ENCODE assay signal across 17 cellular contexts in the genomic region with DNA sequence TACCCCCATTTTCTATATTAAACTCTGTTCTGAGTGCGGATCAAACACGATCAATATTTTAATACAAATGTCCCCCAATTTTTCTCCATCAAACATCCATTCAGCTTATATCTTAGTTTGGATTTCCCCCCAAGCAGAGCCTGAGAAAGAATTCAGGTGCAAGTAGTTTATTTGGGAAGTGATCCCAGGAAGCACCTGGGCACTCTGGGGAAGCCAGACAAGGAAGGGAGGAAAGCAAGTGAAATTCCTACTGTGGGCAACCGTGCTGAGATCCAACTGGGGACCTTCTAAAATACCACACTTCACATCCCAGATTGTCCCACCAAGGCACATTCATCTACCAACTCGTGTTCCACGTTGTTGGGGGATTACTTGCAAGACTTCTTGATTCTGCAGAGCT.
DNase-seq lines count a peak whose midpoint lies in the region; ATAC-seq and TF ChIP-seq lines count a peak whose summit lies in the region.
"Had no signal": no experiment of that assay in that cellular context is flagged by ENCODE, and none has a peak within 500 bp of the region (broad histone marks: within the 10 kb centered on the region; RNA-seq: fewer than 3 reads in every experiment).

No MANE protein-coding gene starts in this region.

- DNase-seq in activated naive CD4-positive, alpha-beta T cell treated with anti-CD3 and anti-CD28 coated beads for 36 hours: no peak
- DNase-seq in activated naive CD4-positive, alpha-beta T cell (lab: John Stamatoyannopoulos, UW): no peak
- peak; percentile 72 for DNase-seq in esophagus muscularis mucosa (ENCODE audit: extremely low spot score)
- DNase-seq: AML-193; Caco-2; Calu3; CD4-positive, alpha-beta T cell; CD8-positive, alpha-beta T cell; DMS79 treated with DMSO at 0.1 percent for 48 hours; GF-D8 had no signal

- H3K27ac Mint-ChIP-seq in activated naive CD4-positive, alpha-beta T cell treated with anti-CD3 and anti-CD28 coated beads for 36 hours: peak overlapping the region; percentile 8
- H3K27ac Mint-ChIP-seq: B cell; CD4-positive, alpha-beta T cell; CD8-positive, alpha-beta T cell had no signal

- no peaks in the 10 kb centered on the region for H3K36me3 ChIP-seq in esophagus muscularis mucosa
- H3K36me3 ChIP-seq: BLaER1 treated with 17β-estradiol and CSF1 and Interleukin-3, amounts not matched to agents 10 nM and 100 nM had no signal

- ATAC-seq in HG02852 (IDR thresholded peaks at IDR 0.05; ENCODE audit: unreplicated experiment) (no peak), GM19463 (IDR thresholded peaks at IDR 0.05; ENCODE audit: unreplicated experiment) (no peak)
- ATAC-seq: A549; CD8-positive, alpha-beta T cell had no signal

- H3K4me3 ChIP-seq in esophagus muscularis mucosa: no peak overlapping the region
- H3K4me3 ChIP-seq: A549; BLaER1 treated with 17β-estradiol and CSF1 and Interleukin-3, amounts not matched to agents 10 nM and 100 nM had no signal

- peaks cover 0 to 10% (median 8%) of the 10 kb centered on the region in 4 donors for H3K4me1 ChIP-seq in esophagus muscularis mucosa
- H3K4me1 ChIP-seq: A549; BLaER1 treated with 17β-estradiol and CSF1 and Interleukin-3, amounts not matched to agents 10 nM and 100 nM had no signal

- H3K4me3 Mint-ChIP-seq in activated naive CD4-positive, alpha-beta T cell treated with anti-CD3 and anti-CD28 coated beads for 36 hours: no peak overlapping the region
- H3K4me3 Mint-ChIP-seq: B cell; CD4-positive, alpha-beta T cell; CD8-positive, alpha-beta T cell had no signal

- H3K4me1 Mint-ChIP-seq in activated naive CD4-positive, alpha-beta T cell treated with anti-CD3 and anti-CD28 coated beads for 36 hours (ENCODE audit: low read depth): no peaks in the 10 kb centered on the region
- H3K4me1 Mint-ChIP-seq: B cell had no signal

- no peak overlapping the region for H3K27ac ChIP-seq in esophagus muscularis mucosa (replicated peaks in 1 of 4)
- H3K27ac ChIP-seq: 22Rv1; A549; BLaER1 treated with 17β-estradiol and CSF1 and Interleukin-3, amounts not matched to agents 10 nM and 100 nM; C4-2B had no signal

- WGBS in esophagus muscularis mucosa: 90% methylated on average over 5 of the region's 5 CpGs

- H3K27me3 Mint-ChIP-seq in activated naive CD4-positive, alpha-beta T cell treated with anti-CD3 and anti-CD28 coated beads for 36 hours (ENCODE audit: low read depth): peaks cover 2% of the 10 kb centered on the region
- H3K27me3 Mint-ChIP-seq: B cell; CD4-positive, alpha-beta T cell had no signal

- intact Hi-C loops in activated naive CD4-positive, alpha-beta T cell treated with anti-CD3 and anti-CD28 coated beads for 36 hours (cut with micrococcal nuclease): no loop called here
- intact Hi-C loops in esophagus muscularis mucosa (cut with DNase I): no loop called here

- no peaks in the 10 kb centered on the region for H3K9me3 Mint-ChIP-seq in activated naive CD4-positive, alpha-beta T cell treated with anti-CD3 and anti-CD28 coated beads for 36 hours
- H3K9me3 Mint-ChIP-seq: CD8-positive, alpha-beta T cell had no signal

- TF ChIP-seq POLR2A in esophagus muscularis mucosa (IDR thresholded peaks at IDR 0.05; ENCODE audit: low read depth): no peak

- H3K9me3 ChIP-seq in esophagus muscularis mucosa: no peaks in the 10 kb centered on the region
- H3K9me3 ChIP-seq: A549; BLaER1 treated with 17β-estradiol and CSF1 and Interleukin-3, amounts not matched to agents 10 nM and 100 nM had no signal

- H3K36me3 Mint-ChIP-seq in activated naive CD4-positive, alpha-beta T cell treated with anti-CD3 and anti-CD28 coated beads for 36 hours (ENCODE audit: low read depth): no peaks in the 10 kb centered on the region
- H3K36me3 Mint-ChIP-seq: CD8-positive, alpha-beta T cell had no signal

- H3K27me3 ChIP-seq in esophagus muscularis mucosa: no peaks in the 10 kb centered on the region
- H3K27me3 ChIP-seq: BLaER1 treated with 17β-estradiol and CSF1 and Interleukin-3, amounts not matched to agents 10 nM and 100 nM had no signal

- CTCF ChIA-PET in activated naive CD4-positive, alpha-beta T cell treated with anti-CD3 and anti-CD28 coated beads for 36 hours (lab: Charles Lee): no interaction called here

- TF ChIP-seq EP300 in esophagus muscularis mucosa (IDR thresholded peaks at IDR 0.05): no peak

- no peak for TF ChIP-seq CTCF in esophagus muscularis mucosa (IDR thresholded peaks at IDR 0.05)
